ENCODE assay signal across 1 cellular context in the genomic region with DNA sequence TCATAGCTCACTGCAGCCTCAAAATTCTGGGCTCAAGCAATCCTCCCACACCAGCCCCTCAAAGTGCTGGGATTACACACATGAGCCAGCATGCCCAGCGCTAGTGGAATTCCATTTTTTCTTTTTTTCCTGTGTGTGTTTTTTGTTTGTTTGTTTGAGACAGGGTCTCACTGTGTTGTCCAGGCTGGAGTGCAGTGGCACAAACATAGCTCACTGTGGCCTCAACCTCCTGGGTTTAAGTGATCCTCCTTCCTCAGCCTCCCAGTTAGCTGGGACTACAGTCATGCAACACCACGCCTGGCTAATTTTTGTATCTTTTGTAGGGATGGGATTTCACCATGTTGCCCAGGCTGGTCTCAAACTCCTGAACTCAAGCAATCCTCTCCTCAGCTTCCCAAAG.
TF ChIP-seq lines count a peak whose summit lies in the region.

No MANE protein-coding gene starts in this region.

TF ChIP-seq in HepG2, 621 proteins besides CTCF, POLR2A, EP300 and RAD21 (continued from another document):
- TF ChIP-seq, protein P1, sequence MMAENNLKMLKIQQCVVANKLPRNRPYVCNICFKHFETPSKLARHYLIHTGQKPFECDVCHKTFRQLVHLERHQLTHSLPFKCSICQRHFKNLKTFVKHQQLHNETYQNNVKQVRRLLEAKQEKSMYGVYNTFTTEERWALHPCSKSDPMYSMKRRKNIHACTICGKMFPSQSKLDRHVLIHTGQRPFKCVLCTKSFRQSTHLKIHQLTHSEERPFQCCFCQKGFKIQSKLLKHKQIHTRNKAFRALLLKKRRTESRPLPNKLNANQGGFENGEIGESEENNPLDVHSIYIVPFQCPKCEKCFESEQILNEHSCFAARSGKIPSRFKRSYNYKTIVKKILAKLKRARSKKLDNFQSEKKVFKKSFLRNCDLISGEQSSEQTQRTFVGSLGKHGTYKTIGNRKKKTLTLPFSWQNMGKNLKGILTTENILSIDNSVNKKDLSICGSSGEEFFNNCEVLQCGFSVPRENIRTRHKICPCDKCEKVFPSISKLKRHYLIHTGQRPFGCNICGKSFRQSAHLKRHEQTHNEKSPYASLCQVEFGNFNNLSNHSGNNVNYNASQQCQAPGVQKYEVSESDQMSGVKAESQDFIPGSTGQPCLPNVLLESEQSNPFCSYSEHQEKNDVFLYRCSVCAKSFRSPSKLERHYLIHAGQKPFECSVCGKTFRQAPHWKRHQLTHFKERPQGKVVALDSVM (CRISPR knock-in tag; IDR thresholded peaks at IDR 0.05), result peak; percentile 74
- TF ChIP-seq FOXA1 (IDR thresholded peaks at IDR 0.05), result no peak
- no peak for TF ChIP-seq FOXA1 (CRISPR knock-in tag; IDR thresholded peaks at IDR 0.05)
- TF ChIP-seq RARA (CRISPR knock-in tag; IDR thresholded peaks at IDR 0.05), result no peak
- no peak for TF ChIP-seq KLF13 (CRISPR knock-in tag; IDR thresholded peaks at IDR 0.05)
- no peak for TF ChIP-seq ZNF530 (CRISPR knock-in tag; IDR thresholded peaks at IDR 0.05; ENCODE audit: low read depth)
- no peak for TF ChIP-seq TOE1 (CRISPR knock-in tag; IDR thresholded peaks at IDR 0.05)
- TF ChIP-seq U2AF2 (IDR thresholded peaks at IDR 0.05; ENCODE audit: low read depth, low read length), result 0 out of 2 replicates have a peak, but pooled peaks have one; percentile 51
- TF ChIP-seq, protein P2, sequence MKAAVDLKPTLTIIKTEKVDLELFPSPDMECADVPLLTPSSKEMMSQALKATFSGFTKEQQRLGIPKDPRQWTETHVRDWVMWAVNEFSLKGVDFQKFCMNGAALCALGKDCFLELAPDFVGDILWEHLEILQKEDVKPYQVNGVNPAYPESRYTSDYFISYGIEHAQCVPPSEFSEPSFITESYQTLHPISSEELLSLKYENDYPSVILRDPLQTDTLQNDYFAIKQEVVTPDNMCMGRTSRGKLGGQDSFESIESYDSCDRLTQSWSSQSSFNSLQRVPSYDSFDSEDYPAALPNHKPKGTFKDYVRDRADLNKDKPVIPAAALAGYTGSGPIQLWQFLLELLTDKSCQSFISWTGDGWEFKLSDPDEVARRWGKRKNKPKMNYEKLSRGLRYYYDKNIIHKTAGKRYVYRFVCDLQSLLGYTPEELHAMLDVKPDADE (CRISPR knock-in tag; IDR thresholded peaks at IDR 0.05), result no peak
- TF ChIP-seq, protein P3, sequence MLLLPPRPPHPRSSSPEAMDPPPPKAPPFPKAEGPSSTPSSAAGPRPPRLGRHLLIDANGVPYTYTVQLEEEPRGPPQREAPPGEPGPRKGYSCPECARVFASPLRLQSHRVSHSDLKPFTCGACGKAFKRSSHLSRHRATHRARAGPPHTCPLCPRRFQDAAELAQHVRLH (CRISPR knock-in tag; IDR thresholded peaks at IDR 0.05; ENCODE audit: borderline replicate concordance, low read depth), result no peak
- TF ChIP-seq, protein P4, sequence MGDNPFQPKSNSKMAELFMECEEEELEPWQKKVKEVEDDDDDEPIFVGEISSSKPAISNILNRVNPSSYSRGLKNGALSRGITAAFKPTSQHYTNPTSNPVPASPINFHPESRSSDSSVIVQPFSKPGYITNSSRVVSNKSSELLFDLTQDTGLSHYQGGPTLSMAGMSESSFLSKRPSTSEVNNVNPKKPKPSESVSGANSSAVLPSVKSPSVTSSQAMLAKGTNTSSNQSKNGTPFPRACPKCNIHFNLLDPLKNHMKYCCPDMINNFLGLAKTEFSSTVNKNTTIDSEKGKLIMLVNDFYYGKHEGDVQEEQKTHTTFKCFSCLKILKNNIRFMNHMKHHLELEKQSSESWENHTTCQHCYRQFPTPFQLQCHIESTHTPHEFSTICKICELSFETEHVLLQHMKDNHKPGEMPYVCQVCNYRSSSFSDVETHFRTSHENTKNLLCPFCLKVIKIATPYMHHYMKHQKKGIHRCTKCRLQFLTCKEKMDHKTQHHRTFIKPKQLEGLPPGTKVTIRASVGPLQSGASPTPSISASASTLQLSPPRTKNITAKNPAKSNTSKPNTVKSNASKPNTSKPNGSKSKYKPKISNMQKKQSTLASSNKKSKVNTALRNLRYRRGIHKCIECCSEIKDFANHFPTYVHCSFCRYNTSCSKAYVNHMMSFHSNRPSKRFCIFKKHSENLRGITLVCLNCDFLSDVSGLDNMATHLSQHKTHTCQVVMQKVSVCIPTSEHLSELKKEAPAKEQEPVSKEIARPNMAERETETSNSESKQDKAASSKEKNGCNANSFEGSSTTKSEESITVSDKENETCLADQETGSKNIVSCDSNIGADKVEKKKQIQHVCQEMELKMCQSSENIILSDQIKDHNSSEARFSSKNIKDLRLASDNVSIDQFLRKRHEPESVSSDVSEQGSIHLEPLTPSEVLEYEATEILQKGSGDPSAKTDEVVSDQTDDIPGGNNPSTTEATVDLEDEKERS (CRISPR knock-in tag; IDR thresholded peaks at IDR 0.05), result no peak
- TF ChIP-seq ATF1 (CRISPR knock-in tag; IDR thresholded peaks at IDR 0.05), result no peak
- peak; percentile 90 for TF ChIP-seq ZNF121 (CRISPR knock-in tag; IDR thresholded peaks at IDR 0.05)
- no peak for TF ChIP-seq KLF15 (CRISPR knock-in tag; IDR thresholded peaks at IDR 0.05; ENCODE audit: borderline replicate concordance)
- TF ChIP-seq MAFK (conservative IDR thresholded peaks at IDR 0.05 in 1 of 2, IDR thresholded peaks at IDR 0.05 in 1 of 2; ENCODE audit: low read length in 2 of 2), result no peak
- TF ChIP-seq ZNF251 (CRISPR knock-in tag; IDR thresholded peaks at IDR 0.05), result no peak
- no peak for TF ChIP-seq HOXA5 (CRISPR knock-in tag; IDR thresholded peaks at IDR 0.05)
